1 cellular context compared by ENCODE assay signal in genomic region chr10:63114031-63114814, GRCh38.
A peak's percentile ranks its signal among the peaks of the same experiment; 100 is the strongest.
TF ChIP-seq lines count a peak whose summit lies in the region.

No MANE protein-coding gene starts in this region.

TF ChIP-seq in HepG2, 621 proteins besides CTCF, POLR2A, EP300 and RAD21 (continued from another document and continues in another):
- TF ChIP-seq MNT (IDR thresholded peaks at IDR 0.05) (no peak), ETS1 (CRISPR knock-in tag; IDR thresholded peaks at IDR 0.05) (no peak), ZNF761 (CRISPR knock-in tag; conservative IDR thresholded peaks at IDR 0.05) (no peak), HOXA5 (CRISPR knock-in tag; IDR thresholded peaks at IDR 0.05) (0 out of 2 replicates have a peak, but pooled peaks have one; percentile 48), ZNF343 (CRISPR knock-in tag; IDR thresholded peaks at IDR 0.05) (no peak), HOXA7 (CRISPR knock-in tag; IDR thresholded peaks at IDR 0.05) (no peak), SIX1 (CRISPR knock-in tag; IDR thresholded peaks at IDR 0.05; ENCODE audit: borderline replicate concordance) (no peak), ZNF672 (CRISPR knock-in tag; IDR thresholded peaks at IDR 0.05) (no peak), ISL2 (CRISPR knock-in tag; IDR thresholded peaks at IDR 0.05) (no peak; the same call in 1 of the 2 replicates), ZSCAN29 (CRISPR knock-in tag; conservative IDR thresholded peaks at IDR 0.05) (no peak), ZNF207 (IDR thresholded peaks at IDR 0.05; ENCODE audit: borderline replicate concordance) (no peak), ZFP62 (CRISPR knock-in tag; IDR thresholded peaks at IDR 0.05) (no peak), ZNF468 (CRISPR knock-in tag; IDR thresholded peaks at IDR 0.05) (no peak), POLR2AphosphoS5 (IDR thresholded peaks at IDR 0.05; ENCODE audit: low read depth, low read length) (no peak), ZC3H13 (CRISPR knock-in tag; IDR thresholded peaks at IDR 0.05) (no peak), SP140L (CRISPR knock-in tag; IDR thresholded peaks at IDR 0.05; ENCODE audit: borderline replicate concordance) (no peak), ZNF616 (CRISPR knock-in tag; IDR thresholded peaks at IDR 0.05; ENCODE audit: low read depth) (no peak), ZNF878 (CRISPR knock-in tag; IDR thresholded peaks at IDR 0.05) (no peak), ZNF75D (CRISPR knock-in tag; IDR thresholded peaks at IDR 0.05; ENCODE audit: borderline replicate concordance) (no peak), ZNF20 (CRISPR knock-in tag; IDR thresholded peaks at IDR 0.05) (no peak), NONO (IDR thresholded peaks at IDR 0.05) (no peak), NONO (CRISPR knock-in tag; conservative IDR thresholded peaks at IDR 0.05) (no peak), GATAD2A (CRISPR knock-in tag; IDR thresholded peaks at IDR 0.05) (peak; percentile 97), CAMTA2 (CRISPR knock-in tag; IDR thresholded peaks at IDR 0.05; ENCODE audit: borderline replicate concordance) (no peak), HNRNPH1 (optimal IDR thresholded peaks at IDR 0.05; ENCODE audit: low read depth, low read length) (no peak), HOMEZ (CRISPR knock-in tag; IDR thresholded peaks at IDR 0.05; ENCODE audit: low read depth) (peak; percentile 86), ZNF335 (CRISPR knock-in tag; IDR thresholded peaks at IDR 0.05) (peak; percentile 53; the same call in 1 of the 2 replicates)
- TF ChIP-seq, protein P1, sequence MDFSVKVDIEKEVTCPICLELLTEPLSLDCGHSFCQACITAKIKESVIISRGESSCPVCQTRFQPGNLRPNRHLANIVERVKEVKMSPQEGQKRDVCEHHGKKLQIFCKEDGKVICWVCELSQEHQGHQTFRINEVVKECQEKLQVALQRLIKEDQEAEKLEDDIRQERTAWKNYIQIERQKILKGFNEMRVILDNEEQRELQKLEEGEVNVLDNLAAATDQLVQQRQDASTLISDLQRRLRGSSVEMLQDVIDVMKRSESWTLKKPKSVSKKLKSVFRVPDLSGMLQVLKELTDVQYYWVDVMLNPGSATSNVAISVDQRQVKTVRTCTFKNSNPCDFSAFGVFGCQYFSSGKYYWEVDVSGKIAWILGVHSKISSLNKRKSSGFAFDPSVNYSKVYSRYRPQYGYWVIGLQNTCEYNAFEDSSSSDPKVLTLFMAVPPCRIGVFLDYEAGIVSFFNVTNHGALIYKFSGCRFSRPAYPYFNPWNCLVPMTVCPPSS (IDR thresholded peaks at IDR 0.05): no peak
- TF ChIP-seq, protein P2, sequence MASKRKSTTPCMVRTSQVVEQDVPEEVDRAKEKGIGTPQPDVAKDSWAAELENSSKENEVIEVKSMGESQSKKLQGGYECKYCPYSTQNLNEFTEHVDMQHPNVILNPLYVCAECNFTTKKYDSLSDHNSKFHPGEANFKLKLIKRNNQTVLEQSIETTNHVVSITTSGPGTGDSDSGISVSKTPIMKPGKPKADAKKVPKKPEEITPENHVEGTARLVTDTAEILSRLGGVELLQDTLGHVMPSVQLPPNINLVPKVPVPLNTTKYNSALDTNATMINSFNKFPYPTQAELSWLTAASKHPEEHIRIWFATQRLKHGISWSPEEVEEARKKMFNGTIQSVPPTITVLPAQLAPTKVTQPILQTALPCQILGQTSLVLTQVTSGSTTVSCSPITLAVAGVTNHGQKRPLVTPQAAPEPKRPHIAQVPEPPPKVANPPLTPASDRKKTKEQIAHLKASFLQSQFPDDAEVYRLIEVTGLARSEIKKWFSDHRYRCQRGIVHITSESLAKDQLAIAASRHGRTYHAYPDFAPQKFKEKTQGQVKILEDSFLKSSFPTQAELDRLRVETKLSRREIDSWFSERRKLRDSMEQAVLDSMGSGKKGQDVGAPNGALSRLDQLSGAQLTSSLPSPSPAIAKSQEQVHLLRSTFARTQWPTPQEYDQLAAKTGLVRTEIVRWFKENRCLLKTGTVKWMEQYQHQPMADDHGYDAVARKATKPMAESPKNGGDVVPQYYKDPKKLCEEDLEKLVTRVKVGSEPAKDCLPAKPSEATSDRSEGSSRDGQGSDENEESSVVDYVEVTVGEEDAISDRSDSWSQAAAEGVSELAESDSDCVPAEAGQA (IDR thresholded peaks at IDR 0.05; ENCODE audit: low read depth): no peak
- TF ChIP-seq, protein P2 (CRISPR knock-in tag; IDR thresholded peaks at IDR 0.05; ENCODE audit: borderline replicate concordance): no peak
- TF ChIP-seq, protein P3, sequence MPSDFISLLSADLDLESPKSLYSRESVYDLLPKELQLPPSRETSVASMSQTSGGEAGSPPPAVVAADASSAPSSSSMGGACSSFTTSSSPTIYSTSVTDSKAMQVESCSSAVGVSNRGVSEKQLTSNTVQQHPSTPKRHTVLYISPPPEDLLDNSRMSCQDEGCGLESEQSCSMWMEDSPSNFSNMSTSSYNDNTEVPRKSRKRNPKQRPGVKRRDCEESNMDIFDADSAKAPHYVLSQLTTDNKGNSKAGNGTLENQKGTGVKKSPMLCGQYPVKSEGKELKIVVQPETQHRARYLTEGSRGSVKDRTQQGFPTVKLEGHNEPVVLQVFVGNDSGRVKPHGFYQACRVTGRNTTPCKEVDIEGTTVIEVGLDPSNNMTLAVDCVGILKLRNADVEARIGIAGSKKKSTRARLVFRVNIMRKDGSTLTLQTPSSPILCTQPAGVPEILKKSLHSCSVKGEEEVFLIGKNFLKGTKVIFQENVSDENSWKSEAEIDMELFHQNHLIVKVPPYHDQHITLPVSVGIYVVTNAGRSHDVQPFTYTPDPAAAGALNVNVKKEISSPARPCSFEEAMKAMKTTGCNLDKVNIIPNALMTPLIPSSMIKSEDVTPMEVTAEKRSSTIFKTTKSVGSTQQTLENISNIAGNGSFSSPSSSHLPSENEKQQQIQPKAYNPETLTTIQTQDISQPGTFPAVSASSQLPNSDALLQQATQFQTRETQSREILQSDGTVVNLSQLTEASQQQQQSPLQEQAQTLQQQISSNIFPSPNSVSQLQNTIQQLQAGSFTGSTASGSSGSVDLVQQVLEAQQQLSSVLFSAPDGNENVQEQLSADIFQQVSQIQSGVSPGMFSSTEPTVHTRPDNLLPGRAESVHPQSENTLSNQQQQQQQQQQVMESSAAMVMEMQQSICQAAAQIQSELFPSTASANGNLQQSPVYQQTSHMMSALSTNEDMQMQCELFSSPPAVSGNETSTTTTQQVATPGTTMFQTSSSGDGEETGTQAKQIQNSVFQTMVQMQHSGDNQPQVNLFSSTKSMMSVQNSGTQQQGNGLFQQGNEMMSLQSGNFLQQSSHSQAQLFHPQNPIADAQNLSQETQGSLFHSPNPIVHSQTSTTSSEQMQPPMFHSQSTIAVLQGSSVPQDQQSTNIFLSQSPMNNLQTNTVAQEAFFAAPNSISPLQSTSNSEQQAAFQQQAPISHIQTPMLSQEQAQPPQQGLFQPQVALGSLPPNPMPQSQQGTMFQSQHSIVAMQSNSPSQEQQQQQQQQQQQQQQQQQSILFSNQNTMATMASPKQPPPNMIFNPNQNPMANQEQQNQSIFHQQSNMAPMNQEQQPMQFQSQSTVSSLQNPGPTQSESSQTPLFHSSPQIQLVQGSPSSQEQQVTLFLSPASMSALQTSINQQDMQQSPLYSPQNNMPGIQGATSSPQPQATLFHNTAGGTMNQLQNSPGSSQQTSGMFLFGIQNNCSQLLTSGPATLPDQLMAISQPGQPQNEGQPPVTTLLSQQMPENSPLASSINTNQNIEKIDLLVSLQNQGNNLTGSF (CRISPR knock-in tag; IDR thresholded peaks at IDR 0.05): no peak
- TF ChIP-seq, protein P4, sequence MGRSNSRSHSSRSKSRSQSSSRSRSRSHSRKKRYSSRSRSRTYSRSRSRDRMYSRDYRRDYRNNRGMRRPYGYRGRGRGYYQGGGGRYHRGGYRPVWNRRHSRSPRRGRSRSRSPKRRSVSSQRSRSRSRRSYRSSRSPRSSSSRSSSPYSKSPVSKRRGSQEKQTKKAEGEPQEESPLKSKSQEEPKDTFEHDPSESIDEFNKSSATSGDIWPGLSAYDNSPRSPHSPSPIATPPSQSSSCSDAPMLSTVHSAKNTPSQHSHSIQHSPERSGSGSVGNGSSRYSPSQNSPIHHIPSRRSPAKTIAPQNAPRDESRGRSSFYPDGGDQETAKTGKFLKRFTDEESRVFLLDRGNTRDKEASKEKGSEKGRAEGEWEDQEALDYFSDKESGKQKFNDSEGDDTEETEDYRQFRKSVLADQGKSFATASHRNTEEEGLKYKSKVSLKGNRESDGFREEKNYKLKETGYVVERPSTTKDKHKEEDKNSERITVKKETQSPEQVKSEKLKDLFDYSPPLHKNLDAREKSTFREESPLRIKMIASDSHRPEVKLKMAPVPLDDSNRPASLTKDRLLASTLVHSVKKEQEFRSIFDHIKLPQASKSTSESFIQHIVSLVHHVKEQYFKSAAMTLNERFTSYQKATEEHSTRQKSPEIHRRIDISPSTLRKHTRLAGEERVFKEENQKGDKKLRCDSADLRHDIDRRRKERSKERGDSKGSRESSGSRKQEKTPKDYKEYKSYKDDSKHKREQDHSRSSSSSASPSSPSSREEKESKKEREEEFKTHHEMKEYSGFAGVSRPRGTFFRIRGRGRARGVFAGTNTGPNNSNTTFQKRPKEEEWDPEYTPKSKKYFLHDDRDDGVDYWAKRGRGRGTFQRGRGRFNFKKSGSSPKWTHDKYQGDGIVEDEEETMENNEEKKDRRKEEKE (IDR thresholded peaks at IDR 0.05): no peak
- TF ChIP-seq, protein P5, sequence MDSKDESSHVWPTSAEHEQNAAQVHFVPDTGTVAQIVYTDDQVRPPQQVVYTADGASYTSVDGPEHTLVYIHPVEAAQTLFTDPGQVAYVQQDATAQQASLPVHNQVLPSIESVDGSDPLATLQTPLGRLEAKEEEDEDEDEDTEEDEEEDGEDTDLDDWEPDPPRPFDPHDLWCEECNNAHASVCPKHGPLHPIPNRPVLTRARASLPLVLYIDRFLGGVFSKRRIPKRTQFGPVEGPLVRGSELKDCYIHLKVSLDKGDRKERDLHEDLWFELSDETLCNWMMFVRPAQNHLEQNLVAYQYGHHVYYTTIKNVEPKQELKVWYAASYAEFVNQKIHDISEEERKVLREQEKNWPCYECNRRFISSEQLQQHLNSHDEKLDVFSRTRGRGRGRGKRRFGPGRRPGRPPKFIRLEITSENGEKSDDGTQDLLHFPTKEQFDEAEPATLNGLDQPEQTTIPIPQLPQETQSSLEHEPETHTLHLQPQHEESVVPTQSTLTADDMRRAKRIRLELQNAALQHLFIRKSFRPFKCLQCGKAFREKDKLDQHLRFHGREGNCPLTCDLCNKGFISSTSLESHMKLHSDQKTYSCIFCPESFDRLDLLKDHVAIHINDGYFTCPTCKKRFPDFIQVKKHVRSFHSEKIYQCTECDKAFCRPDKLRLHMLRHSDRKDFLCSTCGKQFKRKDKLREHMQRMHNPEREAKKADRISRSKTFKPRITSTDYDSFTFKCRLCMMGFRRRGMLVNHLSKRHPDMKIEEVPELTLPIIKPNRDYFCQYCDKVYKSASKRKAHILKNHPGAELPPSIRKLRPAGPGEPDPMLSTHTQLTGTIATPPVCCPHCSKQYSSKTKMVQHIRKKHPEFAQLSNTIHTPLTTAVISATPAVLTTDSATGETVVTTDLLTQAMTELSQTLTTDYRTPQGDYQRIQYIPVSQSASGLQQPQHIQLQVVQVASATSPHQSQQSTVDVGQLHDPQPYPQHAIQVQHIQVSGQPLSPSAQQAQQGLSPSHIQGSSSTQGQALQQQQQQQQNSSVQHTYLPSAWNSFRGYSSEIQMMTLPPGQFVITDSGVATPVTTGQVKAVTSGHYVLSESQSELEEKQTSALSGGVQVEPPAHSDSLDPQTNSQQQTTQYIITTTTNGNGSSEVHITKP (CRISPR knock-in tag; IDR thresholded peaks at IDR 0.05; ENCODE audit: low read depth): peak; percentile 42; the same call in 1 of the 2 replicates
